ENCODE assay signal across 14 cellular contexts in the genomic region with DNA sequence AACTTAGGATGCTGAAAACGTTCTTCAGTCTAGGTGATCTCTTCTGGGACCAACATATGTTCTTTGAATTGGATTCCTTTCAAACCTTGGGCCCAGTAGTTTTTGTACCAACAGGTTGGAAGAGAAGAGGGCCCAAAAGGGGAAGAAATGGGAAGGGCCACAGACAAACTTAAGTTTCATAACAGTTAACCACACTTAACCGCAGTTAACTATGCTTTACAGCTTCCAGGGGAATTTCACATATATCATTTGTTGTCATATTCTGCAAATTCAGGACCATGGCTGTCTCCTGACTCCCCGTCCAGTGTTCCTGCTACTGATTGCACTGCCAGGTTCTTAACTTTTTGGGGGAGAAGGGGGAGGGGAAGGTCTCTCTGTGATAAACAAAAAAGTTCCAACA.
"Had no signal": no experiment of that assay in that cellular context is flagged by ENCODE, and none has a peak within 500 bp of the region (broad histone marks: within the 10 kb centered on the region; RNA-seq: fewer than 3 reads in every experiment).

No MANE protein-coding gene starts in this region.

- H3K4me1 ChIP-seq: right lobe of liver had no signal

- H3K9me3 ChIP-seq: right lobe of liver had no signal

- H3K36me3 Mint-ChIP-seq: natural killer cell treated with Interleukin-12 subunit alpha and Interleukin-12 subunit beta and Interleukin-15 and Interleukin-18, amount 100 ng/mL, for 72 hours; stimulated activated naive B cell treated with anti-CD40 and anti-IgM and Interleukin-4, amounts not matched to agents 10 μg/mL and 1 μg/mL and 100 μg/mL, for 72 hours; type B pancreatic cell had no signal

- H3K27me3 Mint-ChIP-seq: progenitor cell of endocrine pancreas, type B pancreatic cell had no signal

- H3K9me3 Mint-ChIP-seq: activated CD4-positive, alpha-beta memory T cell treated with anti-CD3 and anti-CD28 coated beads, Interleukin-2, amount 10 ng/mL, durations not matched to agents 7 days and 5 days; activated T-cell treated with anti-CD3 and anti-CD28 coated beads, Interleukin-2, amount 50 U/mL, for 72 hours; natural killer cell treated with Interleukin-12 subunit alpha and Interleukin-12 subunit beta and Interleukin-15 and Interleukin-18, amount 100 ng/mL, for 72 hours; stimulated activated naive B cell treated with anti-CD40 and anti-IgM and Interleukin-4, amounts not matched to agents 10 μg/mL and 1 μg/mL and 100 μg/mL, for 72 hours had no signal

- ATAC-seq: activated CD4-positive, alpha-beta T cell treated with anti-CD3 and anti-CD28 coated beads for 36 hours; activated T-cell treated with anti-CD3 and anti-CD28 coated beads, Interleukin-2, amount 50 U/mL, for 72 hours; natural killer cell treated with Interleukin-12 subunit alpha and Interleukin-12 subunit beta and Interleukin-15 and Interleukin-18, amount 100 ng/mL, for 72 hours; right lobe of liver; stimulated activated naive B cell treated with anti-CD40 and anti-IgM and Interleukin-4, amounts not matched to agents 10 μg/mL and 1 μg/mL and 100 μg/mL, for 72 hours had no signal

- H3K4me3 Mint-ChIP-seq: activated CD4-positive, alpha-beta memory T cell treated with anti-CD3 and anti-CD28 coated beads, Interleukin-2, amount 10 ng/mL, durations not matched to agents 7 days and 5 days; activated CD4-positive, alpha-beta T cell treated with anti-CD3 and anti-CD28 coated beads for 36 hours; activated T-cell treated with anti-CD3 and anti-CD28 coated beads, Interleukin-2, amount 50 U/mL, for 72 hours; stimulated activated naive B cell treated with anti-CD40 and anti-IgM and Interleukin-4, amounts not matched to agents 10 μg/mL and 1 μg/mL and 100 μg/mL, for 72 hours; type B pancreatic cell had no signal

- H3K27me3 ChIP-seq: right lobe of liver had no signal

- H3K36me3 ChIP-seq: right lobe of liver had no signal

- H3K4me3 ChIP-seq: right lobe of liver had no signal

- H3K27ac ChIP-seq: right lobe of liver had no signal

- H3K27ac Mint-ChIP-seq: activated CD4-positive, alpha-beta memory T cell treated with anti-CD3 and anti-CD28 coated beads, Interleukin-2, amount 10 ng/mL, durations not matched to agents 7 days and 5 days; activated CD4-positive, alpha-beta T cell treated with anti-CD3 and anti-CD28 coated beads for 36 hours; activated T-cell treated with anti-CD3 and anti-CD28 coated beads, Interleukin-2, amount 50 U/mL, for 72 hours; natural killer cell treated with Interleukin-12 subunit alpha and Interleukin-12 subunit beta and Interleukin-15 and Interleukin-18, amount 100 ng/mL, for 72 hours; progenitor cell of endocrine pancreas; stimulated activated naive B cell treated with anti-CD40 and anti-IgM and Interleukin-4, amounts not matched to agents 10 μg/mL and 1 μg/mL and 100 μg/mL, for 72 hours; type B pancreatic cell had no signal

- DNase-seq: activated CD4-positive, alpha-beta memory T cell treated with anti-CD3 and anti-CD28 coated beads, Interleukin-2, amount 10 ng/mL, durations not matched to agents 7 days and 5 days; activated CD4-positive, alpha-beta T cell treated with anti-CD3 and anti-CD28 coated beads for 36 hours; activated CD8-positive, alpha-beta memory T cell treated with anti-CD3 and anti-CD28 coated beads, Interleukin-2, amount 50 U/mL, for 4 hours; activated T-cell treated with anti-CD3 and anti-CD28 coated beads, Interleukin-2, amount 50 U/mL, for 72 hours; aorta; foreskin melanocyte; head of caudate nucleus; occipital lobe; right lobe of liver; stimulated activated CD4-positive, alpha-beta T cell treated with anti-CD3 and anti-CD28 coated beads, Interleukin-1b, Interleukin-23, amount 100 ng/mL, for 48 hours; stimulated activated naive B cell treated with anti-CD40 and anti-IgM and Interleukin-4, amounts not matched to agents 10 μg/mL and 1 μg/mL and 100 μg/mL, for 72 hours had no signal
